8 cellular contexts compared by ENCODE assay signal in the genomic region with DNA sequence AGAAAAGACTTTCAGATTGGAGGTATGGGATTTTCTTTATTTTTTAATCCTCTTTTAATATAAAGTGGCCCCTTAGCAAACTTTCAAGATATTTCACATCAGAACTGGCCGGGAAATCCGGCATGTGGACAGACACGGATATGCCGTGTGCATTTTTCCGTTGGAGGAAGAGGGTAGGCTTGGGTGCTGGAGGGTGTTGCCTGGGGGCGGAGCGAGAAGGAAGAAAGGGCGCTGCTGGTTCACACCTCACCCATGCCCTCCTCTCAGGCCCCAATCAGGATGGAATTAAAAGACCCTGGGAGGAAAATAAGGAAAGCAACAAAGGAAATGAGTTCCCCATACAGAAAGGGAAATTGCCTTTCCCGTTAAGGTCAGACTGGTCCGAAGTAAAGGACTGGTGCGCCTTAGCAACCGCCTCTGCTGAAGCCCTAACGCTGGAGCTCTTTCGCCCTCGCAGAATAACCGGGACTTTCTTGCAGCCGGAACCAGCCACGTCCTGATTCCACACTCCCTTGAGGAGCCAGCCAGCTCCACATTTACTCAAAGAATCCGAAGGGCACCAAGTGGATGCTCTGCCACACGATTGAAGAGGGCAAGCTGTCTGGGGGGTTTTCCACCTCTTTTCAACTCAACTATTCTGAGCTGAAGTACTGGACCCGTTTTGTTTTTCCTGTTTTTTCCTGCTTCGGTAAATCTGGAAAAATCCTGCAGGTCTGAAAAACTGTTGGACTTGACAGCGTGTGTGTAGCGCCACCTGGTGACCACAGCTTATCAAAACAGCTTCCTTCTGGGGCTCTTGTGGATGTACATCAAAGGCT. TPM values are rescaled to one million over a fixed set of nuclear protein-coding genes. Genes with fewer than 3 reads are reported as not detected.
DNase-seq lines count a peak whose midpoint lies in the region; ATAC-seq and TF ChIP-seq lines count a peak whose summit lies in the region.

No MANE protein-coding gene starts in this region.

- H3K4me1 ChIP-seq in breast epithelium: peaks cover 0 to 4% of the 10 kb centered on the region in 2 donors
- H3K4me1 ChIP-seq in iPS-20b (ENCODE audit: insufficient read depth, low read length): peaks cover 3% of the 10 kb centered on the region; the same call in 1 of the 2 replicates
- no peaks in the 10 kb centered on the region for H3K4me1 ChIP-seq in gastrocnemius medialis

- H3K9ac ChIP-seq in iPS-20b (ENCODE audit: low read depth, low read length): peak overlapping the region; percentile 25; the same call in 1 of the 2 replicates

- H3K27ac ChIP-seq in breast epithelium: peak overlapping the region; percentile 71 to 78
- no peak overlapping the region for H3K27ac ChIP-seq in iPS-20b (ENCODE audit: low read length)
- H3K27ac ChIP-seq in gastrocnemius medialis: peak overlapping the region in 3 of 4 donors; percentile 13 to 49 (median 37)

- H3K4me3 ChIP-seq in breast epithelium: peak overlapping the region; percentile 31 to 62 (median 38)
- peak overlapping the region; percentile 50 for H3K4me3 ChIP-seq in iPS-20b (ENCODE audit: low read length)
- peak overlapping the region; percentile 35 to 64 (median 49) for H3K4me3 ChIP-seq in gastrocnemius medialis

- H3K36me3 ChIP-seq in breast epithelium (no peaks in the 10 kb centered on the region), iPS-20b (ENCODE audit: insufficient read depth, low read depth, low read length) (no peaks in the 10 kb centered on the region), gastrocnemius medialis (no peaks in the 10 kb centered on the region)

- intact Hi-C loops in breast epithelium (cut with DNase I; ENCODE audit: low total_unique reads): no loop called here
- intact Hi-C loops in gastrocnemius medialis (cut with DNase I; ENCODE audit: low total_unique reads): loop anchor here (1.0 to 10.0 kb wide), 3 partner anchors 138 to 452 kb away; no protein-coding TSS in a partner anchor

- H3K27me3 ChIP-seq in breast epithelium (no peaks in the 10 kb centered on the region), iPS-20b (ENCODE audit: insufficient read depth, low read length) (no peaks in the 10 kb centered on the region; the same call in 1 of the 2 replicates), gastrocnemius medialis (no peaks in the 10 kb centered on the region)

- ATAC-seq in GM21529 (IDR thresholded peaks at IDR 0.05; ENCODE audit: unreplicated experiment) (peak; percentile 50), gastrocnemius medialis (peak; percentile 76 to 80), HG02759 (IDR thresholded peaks at IDR 0.05; ENCODE audit: unreplicated experiment) (no peak)

- H3K9me3 ChIP-seq in breast epithelium (no peaks in the 10 kb centered on the region), iPS-20b (ENCODE audit: insufficient read depth, low read depth, low read length) (no peaks in the 10 kb centered on the region), gastrocnemius medialis (no peaks in the 10 kb centered on the region)

- TF ChIP-seq CTCF in AG09319 (IDR thresholded peaks at IDR 0.05; ENCODE audit: low read depth, low read length): peak; percentile 85
- TF ChIP-seq CTCF in breast epithelium (IDR thresholded peaks at IDR 0.05): peak; percentile 59 to 95 (median 93)
- peak; percentile 81 to 89 (median 85) for TF ChIP-seq CTCF in gastrocnemius medialis (IDR thresholded peaks at IDR 0.05 in 4 of 5, conservative IDR thresholded peaks at IDR 0.05 in 1 of 5)

- TF ChIP-seq POLR2A in breast epithelium (IDR thresholded peaks at IDR 0.05): no peak
- no peak for TF ChIP-seq POLR2A in gastrocnemius medialis (IDR thresholded peaks at IDR 0.05)

- in situ Hi-C loops in gastrocnemius medialis (cut with MboI; ENCODE audit: low sequenced_read_pairs in 4 of 4): loop anchor here in 1 of 4 donors (5.0 kb wide), 1 partner anchor 451 kb away; no protein-coding TSS in a partner anchor

- DNase-seq in AG09319 (ENCODE audit: extremely low read depth, low read depth): peak; percentile 64
- peak; percentile 89 for DNase-seq in NCI-H2081 (lab: John Stamatoyannopoulos, UW)
- DNase-seq in UCSD-AML1 (lab: John Stamatoyannopoulos, UW; ENCODE audit: unreplicated experiment): peak; percentile 72
- peak; percentile 74 to 77 for DNase-seq in breast epithelium (ENCODE audit: low spot score in 2 of 2)
- DNase-seq in gastrocnemius medialis: peak; percentile 35 to 54

RNA-seq across cellular contexts. Expression of a gene that starts 37.8 kb away (rescaled TPM):
- 1 to 10 TPM in 1 of 3 donors, under 1 TPM in 1, not detected in 1; 0.29 to 1.6 TPM for total RNA-seq in breast epithelium
- not detected for total RNA-seq in gastrocnemius medialis
